In the genomic region with DNA sequence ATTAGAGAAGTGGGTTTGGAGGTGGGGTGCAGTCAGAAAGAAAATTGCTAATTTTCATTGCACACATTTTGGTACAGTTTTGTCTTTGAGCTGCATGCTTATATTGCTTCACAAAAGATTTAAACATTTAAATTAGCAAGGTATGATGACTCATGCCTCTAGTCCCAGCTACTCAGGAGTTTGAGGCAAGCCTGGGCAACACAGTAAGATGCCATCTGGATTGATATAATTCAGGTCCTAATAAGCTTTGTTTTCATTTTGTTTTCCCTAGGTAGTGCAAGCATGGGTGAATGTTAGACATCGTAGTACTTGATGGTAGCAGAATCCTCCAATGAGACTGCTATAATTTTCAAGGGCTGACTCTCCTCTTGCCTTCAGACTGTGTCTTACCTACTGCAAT, we compare ENCODE assay signal across 28 cellular contexts.
"Had no signal": no experiment of that assay in that cellular context is flagged by ENCODE, and none has a peak within 500 bp of the region (broad histone marks: within the 10 kb centered on the region; RNA-seq: fewer than 3 reads in every experiment).

No MANE protein-coding gene starts in this region.

- H3K4me1 ChIP-seq: left lung, lower lobe of right lung, pancreas, prostate gland, stomach, testis, transverse colon, upper lobe of right lung had no signal

- ATAC-seq: left colon; left lung; lower lobe of right lung; naive thymus-derived CD8-positive, alpha-beta T cell; pancreas; right cardiac atrium; sciatic nerve; stimulated activated naive B cell treated with anti-CD40 and anti-IgM and Interleukin-4, amounts not matched to agents 10 μg/mL and 1 μg/mL and 100 μg/mL, for 72 hours; stimulated activated naive CD8-positive, alpha-beta T cell treated with anti-CD3 and anti-CD28 coated beads, Interleukin-15, Interleukin-2, amounts not matched to agents 100 U/mL and 50 U/mL, for 24 hours; upper lobe of right lung had no signal

- H3K27ac ChIP-seq: left lung, lower lobe of right lung, pancreas, prostate gland, skin epidermis, stomach, testis, thyroid gland, transverse colon, upper lobe of right lung had no signal

- FAIRE-seq: kidney, pancreas, urothelium cell line had no signal

- H3K27me3 ChIP-seq: left lung, pancreas, stomach, testis, thyroid gland, transverse colon, upper lobe of right lung had no signal

- H3K36me3 ChIP-seq: left lung, lower lobe of right lung, pancreas, prostate gland, stomach, thyroid gland, transverse colon, upper lobe of right lung had no signal

- H3K4me3 Mint-ChIP-seq: naive thymus-derived CD8-positive, alpha-beta T cell; nephron; neural crest cell; stimulated activated naive B cell treated with anti-CD40 and anti-IgM and Interleukin-4, amounts not matched to agents 10 μg/mL and 1 μg/mL and 100 μg/mL, for 72 hours had no signal

- H3K36me3 Mint-ChIP-seq: naive thymus-derived CD8-positive, alpha-beta T cell; stimulated activated naive B cell treated with anti-CD40 and anti-IgM and Interleukin-4, amounts not matched to agents 10 μg/mL and 1 μg/mL and 100 μg/mL, for 72 hours had no signal

- H3K4me3 ChIP-seq: left lung, lower lobe of right lung, pancreas, prostate gland, skin epidermis, stomach, testis, thyroid gland, transverse colon, upper lobe of right lung had no signal

- H3K27ac Mint-ChIP-seq: naive thymus-derived CD8-positive, alpha-beta T cell; nephron; stimulated activated naive B cell treated with anti-CD40 and anti-IgM and Interleukin-4, amounts not matched to agents 10 μg/mL and 1 μg/mL and 100 μg/mL, for 72 hours had no signal

- H3K4me1 Mint-ChIP-seq: naive thymus-derived CD8-positive, alpha-beta T cell; nephron; neural crest cell; stimulated activated naive B cell treated with anti-CD40 and anti-IgM and Interleukin-4, amounts not matched to agents 10 μg/mL and 1 μg/mL and 100 μg/mL, for 72 hours had no signal

- H3K27me3 Mint-ChIP-seq: naive thymus-derived CD8-positive, alpha-beta T cell; stimulated activated naive B cell treated with anti-CD40 and anti-IgM and Interleukin-4, amounts not matched to agents 10 μg/mL and 1 μg/mL and 100 μg/mL, for 72 hours had no signal

- DNase-seq: kidney; left colon; left lung; lower lobe of right lung; mammary epithelial cell; mesenchymal stem cell; naive thymus-derived CD8-positive, alpha-beta T cell; pancreas; posterior cingulate gyrus; retina; right cardiac atrium; stimulated activated CD4-positive, alpha-beta T cell treated with anti-CD3 and anti-CD28 coated beads, Interleukin-12 subunit alpha, Interleukin-12 subunit beta, amount 100 ng/mL, for 4 hours; stimulated activated CD4-positive, alpha-beta T cell treated with anti-CD3 and anti-CD28 coated beads, Interleukin-15, amount 100 ng/mL, for 24 hours; stimulated activated CD4-positive, alpha-beta T cell treated with anti-CD3 and anti-CD28 coated beads, Interleukin-2, amount 100 ng/mL, for 24 hours; stimulated activated CD4-positive, alpha-beta T cell treated with anti-CD3 and anti-CD28 coated beads, Interleukin-4, amount 100 ng/mL, for 1 hour; stimulated activated naive B cell treated with anti-CD40 and anti-IgM and Interleukin-4, amounts not matched to agents 10 μg/mL and 1 μg/mL and 100 μg/mL, for 72 hours; stimulated activated naive CD8-positive, alpha-beta T cell treated with anti-CD3 and anti-CD28 coated beads, Interleukin-15, Interleukin-2, amounts not matched to agents 100 U/mL and 50 U/mL, for 24 hours; stomach; testis; thyroid gland; transverse colon; upper lobe of right lung had no signal
